32 cellular contexts compared by ENCODE assay signal in the genomic region with DNA sequence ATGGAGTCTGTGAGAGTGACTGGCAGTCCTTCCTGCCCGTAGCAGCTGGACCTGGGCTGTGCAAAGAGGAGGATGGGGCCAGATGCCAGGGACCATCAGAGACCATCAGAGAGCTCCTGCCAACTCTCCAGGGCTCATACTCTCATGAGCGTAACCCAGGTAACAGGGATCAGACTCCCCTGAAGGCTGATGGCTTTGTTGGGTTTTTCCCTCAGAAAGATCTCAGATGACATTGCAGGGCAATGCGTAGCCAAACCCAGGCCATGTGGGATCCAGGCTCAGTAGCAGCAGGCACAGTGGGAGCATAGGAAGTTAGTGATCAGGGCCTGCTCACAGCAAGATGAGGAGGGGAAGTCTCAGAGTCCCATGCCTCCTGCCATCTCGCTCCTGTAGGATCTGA.
"Had no signal": no experiment of that assay in that cellular context is flagged by ENCODE, and none has a peak within 500 bp of the region (broad histone marks: within the 10 kb centered on the region; RNA-seq: fewer than 3 reads in every experiment).

No MANE protein-coding gene starts in this region.

- H3K36me3 Mint-ChIP-seq: activated naive CD4-positive, alpha-beta T cell treated with anti-CD3 and anti-CD28 coated beads, Interleukin-2, amount 50 U/mL, for 72 hours had no signal

- H3K27ac Mint-ChIP-seq: activated CD4-positive, alpha-beta T cell treated with anti-CD3 and anti-CD28 coated beads for 36 hours; activated CD4-positive, alpha-beta T cell treated with anti-CD3 and anti-CD28 coated beads, Interleukin-2, amount 10 ng/mL, durations not matched to agents 7 days and 5 days; activated naive CD4-positive, alpha-beta T cell treated with anti-CD3 and anti-CD28 coated beads for 36 hours; activated naive CD4-positive, alpha-beta T cell treated with anti-CD3 and anti-CD28 coated beads, Interleukin-2, amount 50 U/mL, for 72 hours; activated T-helper 1 cell treated with anti-CD3 and anti-CD28 coated beads, Interleukin-12 subunit alpha, Interleukin-12 subunit beta, Interleukin-2, Interleukin-4 antibody, amounts not matched to agents 30 ng/mL and 10 ng/mL and 1 ng/mL, durations not matched to agents 14 hours and 24 hours and 36 hours had no signal

- H3K4me1 Mint-ChIP-seq: activated CD4-positive, alpha-beta T cell treated with anti-CD3 and anti-CD28 coated beads for 36 hours; activated CD4-positive, alpha-beta T cell treated with anti-CD3 and anti-CD28 coated beads, Interleukin-2, amount 10 ng/mL, durations not matched to agents 7 days and 5 days had no signal

- ATAC-seq: activated CD4-positive, alpha-beta T cell treated with anti-CD3 and anti-CD28 coated beads for 36 hours; activated naive CD4-positive, alpha-beta T cell treated with anti-CD3 and anti-CD28 coated beads, Interleukin-2, amount 50 U/mL, for 72 hours; activated T-cell treated with anti-CD3 and anti-CD28 coated beads, Interleukin-2, amount 50 U/mL, for 4 hours; K562 had no signal

- H3K9me3 Mint-ChIP-seq: activated CD4-positive, alpha-beta T cell treated with anti-CD3 and anti-CD28 coated beads, Interleukin-2, amount 10 ng/mL, durations not matched to agents 7 days and 5 days; activated naive CD4-positive, alpha-beta T cell treated with anti-CD3 and anti-CD28 coated beads for 36 hours; activated naive CD4-positive, alpha-beta T cell treated with anti-CD3 and anti-CD28 coated beads, Interleukin-2, amount 50 U/mL, for 72 hours; activated T-helper 1 cell treated with anti-CD3 and anti-CD28 coated beads, Interleukin-12 subunit alpha, Interleukin-12 subunit beta, Interleukin-2, Interleukin-4 antibody, amounts not matched to agents 30 ng/mL and 10 ng/mL and 1 ng/mL, durations not matched to agents 14 hours and 24 hours and 36 hours had no signal

- H3K4me3 Mint-ChIP-seq: activated CD4-positive, alpha-beta T cell treated with anti-CD3 and anti-CD28 coated beads for 36 hours; activated CD4-positive, alpha-beta T cell treated with anti-CD3 and anti-CD28 coated beads, Interleukin-2, amount 10 ng/mL, durations not matched to agents 7 days and 5 days; activated naive CD4-positive, alpha-beta T cell treated with anti-CD3 and anti-CD28 coated beads for 36 hours; activated T-cell treated with anti-CD3 and anti-CD28 coated beads, Interleukin-2, amount 50 U/mL, for 4 hours; activated T-helper 1 cell treated with anti-CD3 and anti-CD28 coated beads, Interleukin-12 subunit alpha, Interleukin-12 subunit beta, Interleukin-2, Interleukin-4 antibody, amounts not matched to agents 30 ng/mL and 10 ng/mL and 1 ng/mL, durations not matched to agents 14 hours and 24 hours and 36 hours; brain had no signal

- DNase-seq: activated CD4-positive, alpha-beta T cell treated with anti-CD3 and anti-CD28 coated beads for 36 hours; activated CD4-positive, alpha-beta T cell treated with anti-CD3 and anti-CD28 coated beads, Interleukin-2, amount 10 ng/mL, durations not matched to agents 7 days and 5 days; activated CD4-positive, alpha-beta T cell treated with anti-CD3 and anti-CD28 coated beads, Interleukin-2, amount 50 U/mL, for 48 hours; activated CD8-positive, alpha-beta memory T cell treated with anti-CD3 and anti-CD28 coated beads, Interleukin-2, amount 50 U/mL, for 4 hours; activated gamma-delta T cell treated with Interleukin-2 at 50 U/mL for 16 hours; activated naive CD4-positive, alpha-beta T cell treated with anti-CD3 and anti-CD28 coated beads for 36 hours; activated T-cell treated with anti-CD3 and anti-CD28 coated beads for 4 hours; activated T-cell treated with anti-CD3 and anti-CD28 coated beads, Interleukin-2, amount 50 U/mL, for 4 hours; adrenal gland; central memory CD4-positive, alpha-beta T cell; IMR-90; NCI-H1092 treated with DMSO at 0.1 percent for 48 hours; NCI-H1417 treated with DMSO at 0.1 percent for 48 hours; NCI-H1694 treated with DMSO at 0.1 percent for 48 hours; NCI-H2029; NCI-H2171 treated with DMSO at 0.1 percent for 48 hours; NCI-H2227 treated with DMSO at 0.1 percent for 48 hours; NCI-H446; NCI-H510A treated with DMSO at 0.1 percent for 48 hours; NCI-H69; NCI-H82; NK-92 treated with Interleukin-12 subunit alpha and Interleukin-12 subunit beta, amount 100 ng/mL, for 24 hours; PC-9; Right ventricle myocardium superior; SW 1271; T-helper 1 cell; T-helper 2 cell; T-helper 9 cell had no signal
